Comparison of ENCODE assay signal across 8 cellular contexts in the genomic region with DNA sequence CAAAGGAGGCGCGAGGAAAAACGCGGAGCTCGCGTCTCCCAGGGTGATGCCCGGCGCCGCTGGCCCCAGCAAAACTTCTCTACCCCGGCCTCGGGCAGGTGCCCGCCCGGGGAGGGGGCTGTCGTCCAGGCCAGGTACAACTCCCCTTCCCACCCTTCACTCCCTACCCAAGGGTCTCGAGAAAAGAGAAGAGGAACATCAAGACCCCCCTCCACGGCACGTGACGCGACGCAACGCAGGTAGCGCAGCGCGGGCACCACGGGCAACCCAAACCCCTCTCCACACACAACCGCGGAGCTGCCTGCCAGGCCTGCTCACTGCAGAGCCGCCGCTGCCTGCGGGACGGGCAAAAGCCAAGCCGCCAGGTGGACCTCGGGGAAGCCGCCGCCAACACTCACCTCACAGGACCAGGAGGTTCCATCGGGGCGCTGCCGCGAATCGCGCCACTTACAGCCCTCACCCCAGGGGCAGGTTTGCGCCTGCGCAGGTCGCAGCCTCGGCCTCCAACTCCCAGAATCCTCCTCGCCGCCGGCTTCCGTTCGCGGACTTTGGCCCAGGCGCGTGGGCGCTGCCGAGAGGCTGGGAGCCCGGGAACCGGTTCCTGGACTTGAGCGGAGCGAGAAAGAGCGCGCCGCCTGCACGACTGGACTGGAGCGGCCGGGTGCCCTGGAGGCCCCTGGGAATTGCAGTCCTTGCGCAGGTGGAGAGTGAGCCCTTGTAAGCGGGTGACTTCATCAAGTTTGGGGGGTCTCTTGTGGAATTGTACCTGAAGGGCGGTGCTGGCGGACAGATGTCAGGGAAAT. TPM values are rescaled to one million over a fixed set of nuclear protein-coding genes. Genes with fewer than 3 reads are reported as not detected.
DNase-seq lines count a peak whose midpoint lies in the region; ATAC-seq lines count a peak whose summit lies in the region.

ZNF232 (minus strand) TSS at position 477 of the 803 bp plus-strand sequence; CDS start at position 421, 56 bp downstream.

- H3K27ac Mint-ChIP-seq in CD4-positive, CD25-positive, alpha-beta regulatory T cell, result peak within 1 kb of the TSS; percentile 70 to 92 (median 85)
- peak within 1 kb of the TSS; percentile 81 to 83 for H3K27ac Mint-ChIP-seq in effector memory CD8-positive, alpha-beta T cell
- peak within 1 kb of the TSS; percentile 72 for H3K27ac Mint-ChIP-seq in memory B cell

- H3K4me3 Mint-ChIP-seq in CD4-positive, CD25-positive, alpha-beta regulatory T cell, result peak within 1 kb of the TSS; percentile 87 to 93 (median 91)
- H3K4me3 Mint-ChIP-seq in effector memory CD8-positive, alpha-beta T cell, result peak within 1 kb of the TSS; percentile 77 to 90
- peak within 1 kb of the TSS; percentile 92 for H3K4me3 Mint-ChIP-seq in memory B cell

- DNase-seq in CD4-positive, CD25-positive, alpha-beta regulatory T cell, result peak; percentile 85 to 93 (median 88)
- DNase-seq in HT-29 (ENCODE audit: low spot score), result peak; percentile 94
- DNase-seq in NK-92 treated with Interleukin-12 subunit alpha and Interleukin-12 subunit beta, amount 100 ng/mL, for 24 hours (lab: John Stamatoyannopoulos, UW), result peak; percentile 81
- DNase-seq in activated CD8-positive, alpha-beta memory T cell treated with anti-CD3 and anti-CD28 coated beads for 4 hours (ENCODE audit: low read depth in 2 of 2), result peak; percentile 78 to 81
- DNase-seq in effector memory CD8-positive, alpha-beta T cell, result peak; percentile 81 to 82 (median 82)
- DNase-seq in memory B cell (ENCODE audit: low spot score in 2 of 2), result peak; percentile 83 to 91
- peak; percentile 82 for DNase-seq in stimulated activated CD8-positive, alpha-beta memory T cell treated with anti-CD3 and anti-CD28 coated beads, Interleukin-12 subunit alpha, Interleukin-12 subunit beta, amount 100 ng/mL, for 1 hour (ENCODE audit: low read depth)

- H3K36me3 ChIP-seq in CD4-positive, CD25-positive, alpha-beta regulatory T cell (ENCODE audit: control insufficient read depth, insufficient read depth, low read length), result peaks cover 16% of the 10 kb centered on the region

- H3K9me3 ChIP-seq in CD4-positive, CD25-positive, alpha-beta regulatory T cell (ENCODE audit: control insufficient read depth in 2 of 2, low read length in 2 of 2), result no peaks in the 10 kb centered on the region

- peaks cover 14% of the 10 kb centered on the region for H3K27me3 Mint-ChIP-seq in CD4-positive, CD25-positive, alpha-beta regulatory T cell
- peaks cover 20 to 23% of the 10 kb centered on the region in 2 donors for H3K27me3 Mint-ChIP-seq in effector memory CD8-positive, alpha-beta T cell
- peaks cover 2% of the 10 kb centered on the region for H3K27me3 Mint-ChIP-seq in memory B cell

- H3K36me3 Mint-ChIP-seq in CD4-positive, CD25-positive, alpha-beta regulatory T cell, result peaks cover 31% of the 10 kb centered on the region
- H3K36me3 Mint-ChIP-seq in effector memory CD8-positive, alpha-beta T cell (ENCODE audit: insufficient read depth), result peaks cover 28% of the 10 kb centered on the region
- peaks cover 25% of the 10 kb centered on the region for H3K36me3 Mint-ChIP-seq in memory B cell

- H3K4me3 ChIP-seq in CD4-positive, CD25-positive, alpha-beta regulatory T cell (ENCODE audit: low read depth, low read length), result peak within 1 kb of the TSS; percentile 89

- ATAC-seq in CD4-positive, CD25-positive, alpha-beta regulatory T cell (ENCODE audit: low read depth in 2 of 2), result peak; percentile 92
- ATAC-seq in GM19455 (IDR thresholded peaks at IDR 0.05; ENCODE audit: unreplicated experiment) (peak; percentile 76), memory B cell (ENCODE audit: low read depth) (peak; percentile 90)
- peak; percentile 91 for ATAC-seq in effector memory CD8-positive, alpha-beta T cell (replicated peaks)

- H3K27me3 ChIP-seq in CD4-positive, CD25-positive, alpha-beta regulatory T cell (ENCODE audit: control insufficient read depth, insufficient read depth, low read length), result peaks cover 4% of the 10 kb centered on the region

- H3K27ac ChIP-seq in CD4-positive, CD25-positive, alpha-beta regulatory T cell (ENCODE audit: insufficient read depth, low read length, poor library complexity, severe bottlenecking), result peak within 1 kb of the TSS; percentile 57

- peaks cover 16 to 52% (median 35%) of the 10 kb centered on the region in 4 donors for H3K4me1 Mint-ChIP-seq in CD4-positive, CD25-positive, alpha-beta regulatory T cell
- peaks cover 21 to 44% of the 10 kb centered on the region in 2 donors for H3K4me1 Mint-ChIP-seq in effector memory CD8-positive, alpha-beta T cell (ENCODE audit: low read depth in 2 of 2)
- H3K4me1 Mint-ChIP-seq in memory B cell, result peaks cover 13% of the 10 kb centered on the region

- no peaks in the 10 kb centered on the region for H3K9me3 Mint-ChIP-seq in CD4-positive, CD25-positive, alpha-beta regulatory T cell
- H3K9me3 Mint-ChIP-seq in effector memory CD8-positive, alpha-beta T cell, result no peaks in the 10 kb centered on the region
- H3K9me3 Mint-ChIP-seq in memory B cell, result peaks cover 2% of the 10 kb centered on the region

- peaks cover 21% of the 10 kb centered on the region for H3K4me1 ChIP-seq in CD4-positive, CD25-positive, alpha-beta regulatory T cell (ENCODE audit: control insufficient read depth, insufficient read depth, low read length, poor library complexity, severe bottlenecking)

RNA-seq across cellular contexts. Expression of gene ZNF232, which starts in this region (rescaled TPM):
- 8.0 TPM for total RNA-seq in CD4-positive, CD25-positive, alpha-beta regulatory T cell
- polyA plus RNA-seq in CD4-positive, CD25-positive, alpha-beta regulatory T cell, result 10 to 100 TPM in 2 of 4 donors, 1 to 10 TPM in 2; 4.6 to 12.3 (median 9.0) TPM
- total RNA-seq in HT-29 (2014; rRNA removed; shearing (Covaris generic)), result 9.4 and 9.6 TPM in 2 replicates

Comparison
In these comparisons a context has a peak if more than half of its experiments do, and no peak if none do; other contexts are left out.
1. Peak in every context shown above with its lines: DNase-seq, ATAC-seq, H3K4me3 ChIP-seq and H3K27ac ChIP-seq.